Comparison of ENCODE assay signal across 18 cellular contexts in genomic region chr13:73215807-73216206, GRCh38.
DNase-seq lines count a peak whose midpoint lies in the region; ATAC-seq, FAIRE-seq and TF ChIP-seq lines count a peak whose summit lies in the region.
"Had no signal": no experiment of that assay in that cellular context is flagged by ENCODE, and none has a peak within 500 bp of the region (broad histone marks: within the 10 kb centered on the region; RNA-seq: fewer than 3 reads in every experiment).

No MANE protein-coding gene starts in this region.

- H3K4me1 Mint-ChIP-seq in mesothelial cell of epicardium: peaks cover 19% of the 10 kb centered on the region
- no peaks in the 10 kb centered on the region for H3K4me1 Mint-ChIP-seq in natural killer cell treated with Interleukin-12 subunit alpha and Interleukin-12 subunit beta and Interleukin-15 and Interleukin-18, amount 100 ng/mL, for 72 hours (ENCODE audit: low read depth in 2 of 2)

- H3K27me3 ChIP-seq in duodenal mucosa (ENCODE audit: control insufficient read depth in 1 of 2, insufficient read depth in 2 of 2, low read length in 2 of 2) (no peaks in the 10 kb centered on the region), ovary (no peaks in the 10 kb centered on the region)

- 66 to 68% (median 67%) methylated on average over 6 of the region's 6 CpGs for WGBS in ovary, 3 donors

- FAIRE-seq in frontal cortex (lab: Jason Lieb, UNC): no peak
- FAIRE-seq: A549 had no signal

- peaks cover 7% of the 10 kb centered on the region for H3K9me3 Mint-ChIP-seq in mesothelial cell of epicardium
- H3K9me3 Mint-ChIP-seq in natural killer cell treated with Interleukin-12 subunit alpha and Interleukin-12 subunit beta and Interleukin-15 and Interleukin-18, amount 100 ng/mL, for 72 hours: no peaks in the 10 kb centered on the region
- H3K9me3 Mint-ChIP-seq: T-cell had no signal

- H3K4me3 Mint-ChIP-seq in mesothelial cell of epicardium: no peak overlapping the region
- no peak overlapping the region for H3K4me3 Mint-ChIP-seq in natural killer cell treated with Interleukin-12 subunit alpha and Interleukin-12 subunit beta and Interleukin-15 and Interleukin-18, amount 100 ng/mL, for 72 hours
- H3K4me3 Mint-ChIP-seq: T-cell had no signal

- H3K36me3 ChIP-seq in duodenal mucosa (ENCODE audit: control insufficient read depth in 1 of 2, insufficient read depth in 2 of 2, low read length in 2 of 2) (no peaks in the 10 kb centered on the region), ovary (no peaks in the 10 kb centered on the region)

- ATAC-seq in natural killer cell treated with Interleukin-12 subunit alpha and Interleukin-12 subunit beta and Interleukin-15 and Interleukin-18, amount 100 ng/mL, for 72 hours: no peak
- ATAC-seq: A549; activated CD4-positive, CD25-positive, alpha-beta regulatory T cell treated with anti-CD3 and anti-CD28 coated beads, Interleukin-2, amount 50 U/mL, for 24 hours; T-cell had no signal

- TF ChIP-seq CTCF in mesothelial cell of epicardium (IDR thresholded peaks at IDR 0.05; ENCODE audit: unreplicated experiment) (no peak), ovary (IDR thresholded peaks at IDR 0.05) (no peak)

- no peaks in the 10 kb centered on the region for H3K27me3 Mint-ChIP-seq in mesothelial cell of epicardium (ENCODE audit: low read depth)
- peaks cover 19 to 20% of the 10 kb centered on the region in 2 donors for H3K27me3 Mint-ChIP-seq in natural killer cell treated with Interleukin-12 subunit alpha and Interleukin-12 subunit beta and Interleukin-15 and Interleukin-18, amount 100 ng/mL, for 72 hours

- no peak overlapping the region for H3K9ac ChIP-seq in duodenal mucosa (ENCODE audit: low read depth in 1 of 2, low read length in 2 of 2)

- peak overlapping the region in 1 of 2 donors; percentile 6 for H3K4me3 ChIP-seq in duodenal mucosa (ENCODE audit: low read depth in 1 of 2, low read length in 2 of 2)
- no peak overlapping the region for H3K4me3 ChIP-seq in ovary
- H3K4me3 ChIP-seq: A549 had no signal

- H3K27ac Mint-ChIP-seq in mesothelial cell of epicardium: peak overlapping the region; percentile 39
- H3K27ac Mint-ChIP-seq in natural killer cell treated with Interleukin-12 subunit alpha and Interleukin-12 subunit beta and Interleukin-15 and Interleukin-18, amount 100 ng/mL, for 72 hours: no peak overlapping the region
- H3K27ac Mint-ChIP-seq: T-cell had no signal

- H3K27ac ChIP-seq in duodenal mucosa (ENCODE audit: low read depth, low read length) (peak overlapping the region; percentile 64), ovary (no peak overlapping the region)
- H3K27ac ChIP-seq: A549 had no signal

- H3K4me1 ChIP-seq in duodenal mucosa (ENCODE audit: control insufficient read depth in 1 of 2, insufficient read depth in 2 of 2, low read length in 2 of 2): peaks cover 14 to 15% of the 10 kb centered on the region in 2 donors
- peaks cover 2% of the 10 kb centered on the region for H3K4me1 ChIP-seq in ovary (ENCODE audit: insufficient read depth)

- TF ChIP-seq EP300 in ovary (IDR thresholded peaks at IDR 0.05): no peak

- no peak for TF ChIP-seq POLR2A in ovary (IDR thresholded peaks at IDR 0.05)

- no peaks in the 10 kb centered on the region for H3K9me3 ChIP-seq in duodenal mucosa (ENCODE audit: control insufficient read depth in 1 of 2, low read length in 2 of 2)
- no peaks in the 10 kb centered on the region for H3K9me3 ChIP-seq in ovary
- H3K9me3 ChIP-seq: A549 had no signal

- H3K36me3 Mint-ChIP-seq in mesothelial cell of epicardium: no peaks in the 10 kb centered on the region
- no peaks in the 10 kb centered on the region for H3K36me3 Mint-ChIP-seq in natural killer cell treated with Interleukin-12 subunit alpha and Interleukin-12 subunit beta and Interleukin-15 and Interleukin-18, amount 100 ng/mL, for 72 hours
- H3K36me3 Mint-ChIP-seq: T-cell had no signal

- intact Hi-C loops in ovary (cut with DNase I): no loop called here

- DNase-seq in AG08396 (ENCODE audit: low spot score): peak; percentile 32
- peak; percentile 65 for DNase-seq in LoVo (ENCODE audit: low spot score)
- no peak for DNase-seq in mesothelial cell of epicardium (ENCODE audit: low spot score in 2 of 2, unreplicated experiment in 2 of 2)
- no peak for DNase-seq in natural killer cell treated with Interleukin-12 subunit alpha and Interleukin-12 subunit beta and Interleukin-15 and Interleukin-18, amount 100 ng/mL, for 72 hours (ENCODE audit: low spot score)
- no peak for DNase-seq in stimulated activated CD4-positive, alpha-beta T cell treated with anti-CD3 and anti-CD28 coated beads, Interleukin-12 subunit alpha, Interleukin-12 subunit beta, amount 100 ng/mL, for 4 hours
- no peak for DNase-seq in frontal cortex (ENCODE audit: low spot score in 2 of 2)
- no peak for DNase-seq in ovary
- DNase-seq: activated T-cell treated with anti-CD3 and anti-CD28 coated beads for 4 hours, aorta, hippocampal formation, NCI-H446, nucleus accumbens, OCI-M1, substantia nigra, T-cell had no signal

Comparison
In these comparisons a context has a peak if more than half of its experiments do, and no peak if none do; other contexts are left out.
1. DNase-seq: peak in AG08396 (single experiment) and LoVo (single experiment); none in mesothelial cell of epicardium (0 of 2), natural killer cell treated with Interleukin-12 subunit alpha and Interleukin-12 subunit beta and Interleukin-15 and Interleukin-18, amount 100 ng/mL, for 72 hours (single experiment), stimulated activated CD4-positive, alpha-beta T cell treated with anti-CD3 and anti-CD28 coated beads, Interleukin-12 subunit alpha, Interleukin-12 subunit beta, amount 100 ng/mL, for 4 hours (single experiment), frontal cortex (0 of 2) and ovary (0 of 5).